14 cellular contexts compared by ENCODE assay signal in genomic region chr7:70589590-70589989, GRCh38.
"Had no signal": no experiment of that assay in that cellular context is flagged by ENCODE, and none has a peak within 500 bp of the region (broad histone marks: within the 10 kb centered on the region; RNA-seq: fewer than 3 reads in every experiment).

No MANE protein-coding gene starts in this region.

- H3K4me3 Mint-ChIP-seq: activated naive CD4-positive, alpha-beta T cell treated with anti-CD3 and anti-CD28 coated beads, Interleukin-2, amount 10 ng/mL, durations not matched to agents 7 days and 5 days; nephron; stimulated activated naive B cell treated with anti-CD40 and anti-IgM and Interleukin-4, amounts not matched to agents 10 μg/mL and 1 μg/mL and 100 μg/mL, for 72 hours; type B pancreatic cell had no signal

- H3K36me3 Mint-ChIP-seq: activated naive CD4-positive, alpha-beta T cell treated with anti-CD3 and anti-CD28 coated beads, Interleukin-2, amount 10 ng/mL, durations not matched to agents 7 days and 5 days; type B pancreatic cell had no signal

- H3K4me1 Mint-ChIP-seq: activated naive CD4-positive, alpha-beta T cell treated with anti-CD3 and anti-CD28 coated beads, Interleukin-2, amount 10 ng/mL, durations not matched to agents 7 days and 5 days had no signal

- DNase-seq: activated CD4-positive, alpha-beta T cell treated with anti-CD3 and anti-CD28 coated beads for 4 hours; activated naive CD4-positive, alpha-beta T cell treated with anti-CD3 and anti-CD28 coated beads, Interleukin-2, amount 10 ng/mL, durations not matched to agents 7 days and 5 days; caudate nucleus; effector CD4-positive, alpha-beta T cell; foreskin melanocyte; heart left ventricle; psoas muscle; right lobe of liver; spleen; stimulated activated CD4-positive, alpha-beta T cell treated with anti-CD3 and anti-CD28 coated beads, Interleukin-1b, Interleukin-23, amount 100 ng/mL, for 48 hours; stimulated activated naive B cell treated with anti-CD40 and anti-IgM and Interleukin-4, amounts not matched to agents 10 μg/mL and 1 μg/mL and 100 μg/mL, for 72 hours had no signal

- H3K27me3 ChIP-seq: heart left ventricle, right lobe of liver had no signal

- H3K9me3 Mint-ChIP-seq: activated naive CD4-positive, alpha-beta T cell treated with anti-CD3 and anti-CD28 coated beads, Interleukin-2, amount 10 ng/mL, durations not matched to agents 7 days and 5 days; nephron; stimulated activated naive B cell treated with anti-CD40 and anti-IgM and Interleukin-4, amounts not matched to agents 10 μg/mL and 1 μg/mL and 100 μg/mL, for 72 hours; type B pancreatic cell had no signal

- H3K27ac Mint-ChIP-seq: activated naive CD4-positive, alpha-beta T cell treated with anti-CD3 and anti-CD28 coated beads, Interleukin-2, amount 10 ng/mL, durations not matched to agents 7 days and 5 days; stimulated activated naive B cell treated with anti-CD40 and anti-IgM and Interleukin-4, amounts not matched to agents 10 μg/mL and 1 μg/mL and 100 μg/mL, for 72 hours; type B pancreatic cell had no signal

- H3K4me3 ChIP-seq: coronary artery, heart left ventricle, psoas muscle, spleen had no signal

- ATAC-seq: heart left ventricle; psoas muscle; stimulated activated naive B cell treated with anti-CD40 and anti-IgM and Interleukin-4, amounts not matched to agents 10 μg/mL and 1 μg/mL and 100 μg/mL, for 72 hours had no signal

- H3K36me3 ChIP-seq: heart left ventricle, right lobe of liver, spleen had no signal
